In the genomic region with DNA sequence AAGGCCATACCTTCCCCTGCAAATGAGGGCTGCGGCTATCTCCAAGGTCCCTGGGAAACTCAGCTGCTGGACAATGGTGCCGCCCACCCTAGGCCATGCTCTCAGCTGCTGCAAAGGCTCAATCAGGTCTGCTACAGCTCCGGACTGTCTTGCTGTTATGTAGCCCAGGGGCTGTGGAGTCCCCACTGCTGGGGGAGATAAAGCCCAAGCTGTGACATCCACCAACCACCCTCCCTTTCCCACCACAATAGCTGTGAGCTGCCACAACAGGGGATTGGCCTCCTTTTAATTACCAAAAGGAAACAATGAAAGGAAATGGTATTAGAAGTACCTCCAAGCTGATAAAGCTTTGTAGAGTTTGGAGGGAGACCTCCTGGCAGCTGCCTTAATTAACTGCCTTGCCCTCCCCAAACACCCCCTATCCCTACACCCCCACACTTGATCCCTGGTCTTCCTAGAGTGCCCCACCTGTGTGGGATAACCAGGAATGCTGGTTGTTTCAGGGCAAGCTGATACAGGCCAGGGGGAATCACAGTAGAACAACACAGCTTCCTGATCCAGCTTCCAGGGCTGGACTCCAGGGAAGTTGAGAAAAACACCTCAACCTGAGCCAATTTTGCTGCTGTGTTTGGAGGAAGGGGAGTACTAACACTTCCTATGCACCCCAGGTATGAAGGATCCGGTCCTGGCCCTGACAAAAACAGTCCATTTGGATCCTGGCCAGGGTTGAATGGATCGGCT, we compare ENCODE assay signal across 12 cellular contexts. TPM values are rescaled to one million over a fixed set of nuclear protein-coding genes. Genes with fewer than 3 reads are reported as not detected.
DNase-seq lines count a peak whose midpoint lies in the region; ATAC-seq and TF ChIP-seq lines count a peak whose summit lies in the region.
"Had no signal": no experiment of that assay in that cellular context is flagged by ENCODE, and none has a peak within 500 bp of the region (broad histone marks: within the 10 kb centered on the region; RNA-seq: fewer than 3 reads in every experiment).

VWF (minus strand) TSS at position 260 of the 741 bp plus-strand sequence. CDS start 1,474 bp downstream, outside the sequence.

- ATAC-seq in foreskin keratinocyte, result peak; percentile 51
- ATAC-seq in GM18907 (IDR thresholded peaks at IDR 0.05; ENCODE audit: unreplicated experiment), result no peak
- ATAC-seq in GM21529 (IDR thresholded peaks at IDR 0.05; ENCODE audit: unreplicated experiment), result no peak

- H3K9me3 ChIP-seq in adrenal gland (replicated peaks in 1 of 3) (no peaks in the 10 kb centered on the region), thyroid gland (no peaks in the 10 kb centered on the region)

- intact Hi-C loops in adrenal gland (cut with DNase I), result no loop called here
- intact Hi-C loops in thyroid gland (cut with DNase I), result no loop called here

- WGBS in adrenal gland, 4 donors, result 53 to 60% (median 58%) methylated on average over 2 to 5 of the region's 5 CpGs
- 52 to 59% methylated on average over 5 of the region's 5 CpGs for WGBS in thyroid gland, 2 donors

- H3K4me3 ChIP-seq in adrenal gland (no peak within 1 kb of the TSS), thyroid gland (replicated peaks in 1 of 3) (peak within 1 kb of the TSS in 1 of 3 donors; percentile 21)

- no peak for DNase-seq in adrenal gland
- peak in 1 of 2 donors; percentile 37 for DNase-seq in foreskin keratinocyte
- DNase-seq in myocyte (ENCODE audit: low read depth), result peak; percentile 55
- DNase-seq in thyroid gland, result no peak
- no peak for DNase-seq in NCI-H510A (lab: John Stamatoyannopoulos, UW)
- DNase-seq in NCI-H526 treated with DMSO at 0.1 percent for 48 hours (lab: John Stamatoyannopoulos, UW), result no peak
- DNase-seq: Calu3, Kasumi-1, NCI-H510A treated with DMSO at 0.1 percent for 48 hours, nucleus accumbens had no signal

- no peak for TF ChIP-seq POLR2A in adrenal gland (IDR thresholded peaks at IDR 0.05)
- no peak for TF ChIP-seq POLR2A in thyroid gland (IDR thresholded peaks at IDR 0.05)

- H3K27ac ChIP-seq in adrenal gland (peak within 1 kb of the TSS in 1 of 5 donors; percentile 48), foreskin keratinocyte (no peak within 1 kb of the TSS), thyroid gland (peak within 1 kb of the TSS; percentile 29 to 58 (median 41))

- TF ChIP-seq CTCF in adrenal gland (IDR thresholded peaks at IDR 0.05), result no peak
- TF ChIP-seq CTCF in foreskin keratinocyte (conservative IDR thresholded peaks at IDR 0.05), result no peak
- TF ChIP-seq CTCF in thyroid gland (IDR thresholded peaks at IDR 0.05), result no peak

- no peaks in the 10 kb centered on the region for H3K4me1 ChIP-seq in adrenal gland (replicated peaks in 1 of 2)
- H3K4me1 ChIP-seq in foreskin keratinocyte, result peaks cover 16% of the 10 kb centered on the region
- H3K4me1 ChIP-seq in thyroid gland, result peaks cover 0 to 8% of the 10 kb centered on the region in 2 donors

- no peaks in the 10 kb centered on the region for H3K36me3 ChIP-seq in adrenal gland (replicated peaks in 1 of 2)
- no peaks in the 10 kb centered on the region for H3K36me3 ChIP-seq in thyroid gland

- H3K27me3 ChIP-seq in adrenal gland (no peaks in the 10 kb centered on the region), foreskin keratinocyte (no peaks in the 10 kb centered on the region), thyroid gland (no peaks in the 10 kb centered on the region)

RNA-seq across cellular contexts. Expression of gene VWF, which starts in this region (rescaled TPM):
- total RNA-seq in adrenal gland (10 to 100 TPM; 19.9 to 60.1 (median 46.3) TPM), foreskin keratinocyte (not detected in 2 replicates), myocyte (0.16 TPM in 2 replicates), thyroid gland (100 to 1,000 TPM in 2 of 4 donors, 10 to 100 TPM in 2; 54.3 to 169 (median 98.5) TPM)
- polyA plus RNA-seq in adrenal gland (10 to 100 TPM in 2 of 3 donors, 1 to 10 TPM in 1; 7.8 to 38.4 (median 10.5) TPM), foreskin keratinocyte (under 0.01 and 0.07 TPM in 2 replicates)
- 0.30 TPM for polyA plus RNA-seq in myocyte (2012)
- total RNA-seq: Calu3 had no signal

Comparison
In these comparisons a context has a peak if more than half of its experiments do, and no peak if none do; other contexts are left out.
1. RNA of gene VWF (total RNA-seq): 54.3 to 169 TPM in thyroid gland and 19.9 to 60.1 TPM in adrenal gland; 0.16 TPM in myocyte and not detected in foreskin keratinocyte; every median in the first group is over 10 times any median in the second.
2. Peak in ATAC-seq in foreskin keratinocyte; RNA of the gene not detected or under 1 TPM.
3. Peak in DNase-seq in myocyte; RNA of the gene not detected or under 1 TPM.